Comparison of ENCODE assay signal across 36 cellular contexts in the genomic region with DNA sequence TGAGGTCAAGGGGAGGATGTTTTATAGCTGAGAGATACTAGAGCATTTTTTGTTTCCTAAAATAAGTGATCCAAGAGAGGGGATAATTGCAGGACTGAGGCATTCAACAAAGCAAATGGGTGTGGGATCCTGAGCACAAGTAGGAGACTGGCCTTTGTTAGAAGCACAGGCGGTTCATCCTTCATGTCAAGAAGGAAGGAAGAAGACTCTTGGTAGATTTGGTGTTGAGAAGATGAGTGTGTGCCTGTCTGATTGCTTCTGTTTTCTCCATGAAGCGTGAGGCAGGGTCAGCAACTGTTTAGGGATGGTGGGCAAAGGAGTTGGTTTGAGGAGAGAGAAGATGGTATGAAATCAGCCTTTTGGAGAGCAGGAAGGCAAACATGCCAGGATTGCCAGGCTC. TPM values are rescaled to one million over a fixed set of nuclear protein-coding genes. Genes with fewer than 3 reads are reported as not detected.
"Had no signal": no experiment of that assay in that cellular context is flagged by ENCODE, and none has a peak within 500 bp of the region (broad histone marks: within the 10 kb centered on the region; RNA-seq: fewer than 3 reads in every experiment).

No MANE protein-coding gene starts in this region.

- FAIRE-seq: RCC 7860 had no signal

- H3K4me2 ChIP-seq: PC-9 had no signal

- H3K9me3 ChIP-seq: MG63, SJCRH30 had no signal

- H3K27me3 ChIP-seq: MG63, SJCRH30 had no signal

- H3K27ac ChIP-seq: PC-9, RWPE1, SJCRH30, SK-N-MC had no signal

- ATAC-seq: Panc1, Right ventricle myocardium inferior, SK-N-SH treated with all-trans-retinoic acid at 6 μM for 48 hours, T-cell had no signal

- DNase-seq: Kasumi-1, KG1, MG63, NCI-H1048, NCI-H1092 treated with DMSO at 0.1 percent for 48 hours, NCI-H1105 treated with DMSO at 0.1 percent for 48 hours, NCI-H1417, NCI-H1436, NCI-H146, NCI-H1694, NCI-H187, NCI-H1930, NCI-H2029 treated with DMSO at 0.1 percent for 48 hours, NCI-H2081 treated with DMSO at 0.1 percent for 48 hours, NCI-H2107, NCI-H2171, NCI-H226, NCI-H446 treated with DMSO at 0.1 percent for 48 hours, NCI-H510A, NCI-H524, NCI-H526, NCI-H69, NCI-H748 treated with DMSO at 0.1 percent for 48 hours, NCI-H82, PC-9, SHP77, SIG-M5, SJCRH30, T-cell had no signal

- H3K36me3 ChIP-seq: MG63 had no signal

- H2AFZ ChIP-seq: PC-9 had no signal

- H3K4me3 ChIP-seq: MG63, PC-9, SJCRH30, SK-N-MC had no signal

RNA-seq across cellular contexts. Expression of a gene that starts 40.5 kb away (rescaled TPM):
- total RNA-seq: OCI-LY7, Right ventricle myocardium inferior, SJCRH30 had no signal
